ENCODE assay signal across 7 cellular contexts in genomic region chr5:40406426-40407211, GRCh38.
DNase-seq lines count a peak whose midpoint lies in the region; ATAC-seq and FAIRE-seq lines count a peak whose summit lies in the region.

No MANE protein-coding gene starts in this region.

- ATAC-seq in GM21723 (IDR thresholded peaks at IDR 0.05; ENCODE audit: unreplicated experiment) (peak; percentile 38), GM18517 (IDR thresholded peaks at IDR 0.05; ENCODE audit: unreplicated experiment) (no peak)
- ATAC-seq in stimulated activated effector memory CD8-positive, alpha-beta T cell treated with anti-CD3 and anti-CD28 coated beads, Interleukin-12 subunit alpha, Interleukin-12 subunit beta, amount 100 ng/mL, for 72 hours = no peak

- peak overlapping the region; percentile 64 for H3K4me3 Mint-ChIP-seq in stimulated activated effector memory CD8-positive, alpha-beta T cell treated with anti-CD3 and anti-CD28 coated beads, Interleukin-12 subunit alpha, Interleukin-12 subunit beta, amount 100 ng/mL, for 72 hours

- peaks cover 8% of the 10 kb centered on the region for H3K9me3 Mint-ChIP-seq in stimulated activated effector memory CD8-positive, alpha-beta T cell treated with anti-CD3 and anti-CD28 coated beads, Interleukin-12 subunit alpha, Interleukin-12 subunit beta, amount 100 ng/mL, for 72 hours

- H3K27ac Mint-ChIP-seq in stimulated activated effector memory CD8-positive, alpha-beta T cell treated with anti-CD3 and anti-CD28 coated beads, Interleukin-12 subunit alpha, Interleukin-12 subunit beta, amount 100 ng/mL, for 72 hours = peak overlapping the region; percentile 97

- peak; percentile 41 for FAIRE-seq in endometrium (lab: Jason Lieb, UNC)
- no peak for FAIRE-seq in HTR-8/SVneo (lab: Jason Lieb, UNC)

- H3K36me3 Mint-ChIP-seq in stimulated activated effector memory CD8-positive, alpha-beta T cell treated with anti-CD3 and anti-CD28 coated beads, Interleukin-12 subunit alpha, Interleukin-12 subunit beta, amount 100 ng/mL, for 72 hours = peaks cover 10% of the 10 kb centered on the region

- H3K4me1 Mint-ChIP-seq in stimulated activated effector memory CD8-positive, alpha-beta T cell treated with anti-CD3 and anti-CD28 coated beads, Interleukin-12 subunit alpha, Interleukin-12 subunit beta, amount 100 ng/mL, for 72 hours = peaks cover 79% of the 10 kb centered on the region

- peak; percentile 30 for DNase-seq in NAMALWA (ENCODE audit: low spot score)
- DNase-seq in stimulated activated effector memory CD8-positive, alpha-beta T cell treated with anti-CD3 and anti-CD28 coated beads, Interleukin-12 subunit alpha, Interleukin-12 subunit beta, amount 100 ng/mL, for 72 hours (ENCODE audit: low spot score in 2 of 2) = peak in 1 of 2 donors; percentile 59
- DNase-seq in NCI-H1417 treated with DMSO at 0.1 percent for 48 hours (lab: John Stamatoyannopoulos, UW) = no peak
- DNase-seq in HTR-8/SVneo (ENCODE audit: insufficient read length, low spot score) = no peak
